Comparison of ENCODE assay signal across 1 cellular context in the genomic region with DNA sequence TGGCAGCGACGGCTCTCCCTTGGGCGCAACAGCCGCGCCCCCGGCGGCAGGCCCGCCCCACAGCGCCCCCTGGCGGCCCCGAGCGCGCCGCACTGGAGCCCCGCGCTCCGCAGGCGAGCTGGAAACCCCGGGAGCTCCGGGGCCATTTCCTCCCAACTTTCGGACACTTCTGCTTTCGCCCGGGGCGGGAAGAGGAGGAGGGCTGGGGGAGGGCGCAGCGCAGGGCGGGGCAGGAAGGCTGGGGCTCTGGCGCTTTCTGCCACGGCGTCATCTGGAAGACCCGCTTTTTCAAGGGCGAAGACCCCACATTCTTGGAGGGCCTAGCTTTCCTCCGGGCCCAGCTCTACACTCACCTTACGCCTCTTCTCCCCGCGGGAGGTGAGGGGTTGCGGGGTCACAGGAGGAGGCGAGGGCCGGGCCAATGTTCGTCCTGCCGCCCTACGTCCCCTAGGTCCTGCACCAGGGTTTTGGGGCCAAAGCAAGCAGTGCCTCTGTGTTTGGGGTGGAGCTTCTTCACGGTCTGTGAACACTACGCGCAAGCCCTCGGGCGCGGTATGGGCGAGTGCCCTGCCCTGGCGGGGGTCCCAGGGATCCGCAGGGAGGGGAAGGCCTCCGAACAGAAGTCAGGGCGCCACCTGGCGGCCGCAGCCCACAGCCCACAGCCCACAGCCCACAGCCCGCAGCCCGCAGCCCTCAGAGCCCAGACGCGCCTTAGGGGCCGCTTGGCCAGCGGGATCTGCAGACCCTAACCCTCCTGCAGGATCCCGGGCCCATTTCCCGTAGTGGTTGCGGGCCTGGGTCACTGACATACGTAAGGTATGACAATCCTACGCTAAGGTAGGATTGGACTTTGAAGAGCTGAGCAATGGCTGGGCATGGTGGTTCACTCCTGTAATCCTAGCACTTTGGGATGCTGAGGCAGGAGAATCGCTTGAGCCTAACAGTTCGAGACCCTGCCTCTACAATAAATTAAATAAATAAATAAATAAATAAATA.
TF ChIP-seq lines count a peak whose summit lies in the region.

No MANE protein-coding gene starts in this region.

TF ChIP-seq in HepG2, 621 proteins besides CTCF, POLR2A, EP300 and RAD21 (continued from another document and continues in another):
- TF ChIP-seq ZNF772 (CRISPR knock-in tag; IDR thresholded peaks at IDR 0.05): no peak; the same call in 1 of the 2 replicates
- no peak for TF ChIP-seq ATAD3A (CRISPR knock-in tag; IDR thresholded peaks at IDR 0.05)
- peak; percentile 44; the same call in 1 of the 2 replicates for TF ChIP-seq BCL6 (CRISPR knock-in tag; IDR thresholded peaks at IDR 0.05)
- TF ChIP-seq HOXA5 (CRISPR knock-in tag; IDR thresholded peaks at IDR 0.05): peak; percentile 35; the same call in 1 of the 2 replicates
- TF ChIP-seq HOXA7 (CRISPR knock-in tag; IDR thresholded peaks at IDR 0.05): no peak
- TF ChIP-seq GATAD2A (CRISPR knock-in tag; IDR thresholded peaks at IDR 0.05): peak; percentile 47; the same call in 1 of the 2 replicates
- TF ChIP-seq KDM5A (IDR thresholded peaks at IDR 0.05; ENCODE audit: borderline replicate concordance, low read length): peak; percentile 54; the same call in 1 of the 2 replicates
- peak; percentile 32; the same call in 1 of the 2 replicates for TF ChIP-seq TAF1 (CRISPR knock-in tag; IDR thresholded peaks at IDR 0.05)
- TF ChIP-seq, protein P1, sequence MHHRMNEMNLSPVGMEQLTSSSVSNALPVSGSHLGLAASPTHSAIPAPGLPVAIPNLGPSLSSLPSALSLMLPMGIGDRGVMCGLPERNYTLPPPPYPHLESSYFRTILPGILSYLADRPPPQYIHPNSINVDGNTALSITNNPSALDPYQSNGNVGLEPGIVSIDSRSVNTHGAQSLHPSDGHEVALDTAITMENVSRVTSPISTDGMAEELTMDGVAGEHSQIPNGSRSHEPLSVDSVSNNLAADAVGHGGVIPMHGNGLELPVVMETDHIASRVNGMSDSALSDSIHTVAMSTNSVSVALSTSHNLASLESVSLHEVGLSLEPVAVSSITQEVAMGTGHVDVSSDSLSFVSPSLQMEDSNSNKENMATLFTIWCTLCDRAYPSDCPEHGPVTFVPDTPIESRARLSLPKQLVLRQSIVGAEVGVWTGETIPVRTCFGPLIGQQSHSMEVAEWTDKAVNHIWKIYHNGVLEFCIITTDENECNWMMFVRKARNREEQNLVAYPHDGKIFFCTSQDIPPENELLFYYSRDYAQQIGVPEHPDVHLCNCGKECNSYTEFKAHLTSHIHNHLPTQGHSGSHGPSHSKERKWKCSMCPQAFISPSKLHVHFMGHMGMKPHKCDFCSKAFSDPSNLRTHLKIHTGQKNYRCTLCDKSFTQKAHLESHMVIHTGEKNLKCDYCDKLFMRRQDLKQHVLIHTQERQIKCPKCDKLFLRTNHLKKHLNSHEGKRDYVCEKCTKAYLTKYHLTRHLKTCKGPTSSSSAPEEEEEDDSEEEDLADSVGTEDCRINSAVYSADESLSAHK (CRISPR knock-in tag; IDR thresholded peaks at IDR 0.05; ENCODE audit: borderline replicate concordance): no peak
- TF ChIP-seq, protein P2, sequence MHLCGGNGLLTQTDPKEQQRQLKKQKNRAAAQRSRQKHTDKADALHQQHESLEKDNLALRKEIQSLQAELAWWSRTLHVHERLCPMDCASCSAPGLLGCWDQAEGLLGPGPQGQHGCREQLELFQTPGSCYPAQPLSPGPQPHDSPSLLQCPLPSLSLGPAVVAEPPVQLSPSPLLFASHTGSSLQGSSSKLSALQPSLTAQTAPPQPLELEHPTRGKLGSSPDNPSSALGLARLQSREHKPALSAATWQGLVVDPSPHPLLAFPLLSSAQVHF (CRISPR knock-in tag; IDR thresholded peaks at IDR 0.05): 0 out of 2 replicates have a peak, but pooled peaks have one; percentile 25
- TF ChIP-seq, protein P3, sequence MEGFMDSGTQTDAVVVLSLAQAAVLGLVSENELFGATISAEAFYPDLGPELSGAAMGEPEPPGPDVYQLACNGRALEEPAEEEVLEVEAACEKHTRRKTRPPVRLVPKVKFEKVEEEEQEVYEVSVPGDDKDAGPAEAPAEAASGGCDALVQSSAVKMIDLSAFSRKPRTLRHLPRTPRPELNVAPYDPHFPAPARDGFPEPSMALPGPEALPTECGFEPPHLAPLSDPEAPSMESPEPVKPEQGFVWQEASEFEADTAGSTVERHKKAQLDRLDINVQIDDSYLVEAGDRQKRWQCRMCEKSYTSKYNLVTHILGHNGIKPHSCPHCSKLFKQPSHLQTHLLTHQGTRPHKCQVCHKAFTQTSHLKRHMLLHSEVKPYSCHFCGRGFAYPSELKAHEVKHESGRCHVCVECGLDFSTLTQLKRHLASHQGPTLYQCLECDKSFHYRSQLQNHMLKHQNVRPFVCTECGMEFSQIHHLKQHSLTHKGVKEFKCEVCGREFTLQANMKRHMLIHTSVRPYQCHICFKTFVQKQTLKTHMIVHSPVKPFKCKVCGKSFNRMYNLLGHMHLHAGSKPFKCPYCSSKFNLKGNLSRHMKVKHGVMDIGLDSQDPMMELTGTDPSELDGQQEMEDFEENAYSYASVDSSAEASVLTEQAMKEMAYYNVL (CRISPR knock-in tag; IDR thresholded peaks at IDR 0.05; ENCODE audit: borderline replicate concordance): peak; percentile 21; the same call in 1 of the 2 replicates
- peak; percentile 42 for TF ChIP-seq SAP130 (CRISPR knock-in tag; IDR thresholded peaks at IDR 0.05; ENCODE audit: low read depth)
- TF ChIP-seq, protein P4, sequence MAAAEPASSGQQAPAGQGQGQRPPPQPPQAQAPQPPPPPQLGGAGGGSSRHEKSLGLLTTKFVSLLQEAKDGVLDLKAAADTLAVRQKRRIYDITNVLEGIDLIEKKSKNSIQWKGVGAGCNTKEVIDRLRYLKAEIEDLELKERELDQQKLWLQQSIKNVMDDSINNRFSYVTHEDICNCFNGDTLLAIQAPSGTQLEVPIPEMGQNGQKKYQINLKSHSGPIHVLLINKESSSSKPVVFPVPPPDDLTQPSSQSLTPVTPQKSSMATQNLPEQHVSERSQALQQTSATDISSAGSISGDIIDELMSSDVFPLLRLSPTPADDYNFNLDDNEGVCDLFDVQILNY (CRISPR knock-in tag; conservative IDR thresholded peaks at IDR 0.05): no peak
- TF ChIP-seq SP2 (CRISPR knock-in tag; IDR thresholded peaks at IDR 0.05): 0 out of 2 replicates have a peak, but pooled peaks have one; percentile 36
- TF ChIP-seq HOXA3 (CRISPR knock-in tag; IDR thresholded peaks at IDR 0.05): peak; percentile 62; the same call in 1 of the 2 replicates
- no peak for TF ChIP-seq ELF4 (CRISPR knock-in tag; IDR thresholded peaks at IDR 0.05; ENCODE audit: borderline replicate concordance)
- no peak for TF ChIP-seq GLI4 (CRISPR knock-in tag; IDR thresholded peaks at IDR 0.05; ENCODE audit: borderline replicate concordance)
- peak; percentile 18; the same call in 1 of the 2 replicates for TF ChIP-seq RXRB (CRISPR knock-in tag; IDR thresholded peaks at IDR 0.05; ENCODE audit: borderline replicate concordance)
- TF ChIP-seq, protein P5, sequence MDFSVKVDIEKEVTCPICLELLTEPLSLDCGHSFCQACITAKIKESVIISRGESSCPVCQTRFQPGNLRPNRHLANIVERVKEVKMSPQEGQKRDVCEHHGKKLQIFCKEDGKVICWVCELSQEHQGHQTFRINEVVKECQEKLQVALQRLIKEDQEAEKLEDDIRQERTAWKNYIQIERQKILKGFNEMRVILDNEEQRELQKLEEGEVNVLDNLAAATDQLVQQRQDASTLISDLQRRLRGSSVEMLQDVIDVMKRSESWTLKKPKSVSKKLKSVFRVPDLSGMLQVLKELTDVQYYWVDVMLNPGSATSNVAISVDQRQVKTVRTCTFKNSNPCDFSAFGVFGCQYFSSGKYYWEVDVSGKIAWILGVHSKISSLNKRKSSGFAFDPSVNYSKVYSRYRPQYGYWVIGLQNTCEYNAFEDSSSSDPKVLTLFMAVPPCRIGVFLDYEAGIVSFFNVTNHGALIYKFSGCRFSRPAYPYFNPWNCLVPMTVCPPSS (IDR thresholded peaks at IDR 0.05): no peak
- no peak for TF ChIP-seq ZNF550 (CRISPR knock-in tag; IDR thresholded peaks at IDR 0.05; ENCODE audit: borderline replicate concordance)
- TF ChIP-seq, protein P6, sequence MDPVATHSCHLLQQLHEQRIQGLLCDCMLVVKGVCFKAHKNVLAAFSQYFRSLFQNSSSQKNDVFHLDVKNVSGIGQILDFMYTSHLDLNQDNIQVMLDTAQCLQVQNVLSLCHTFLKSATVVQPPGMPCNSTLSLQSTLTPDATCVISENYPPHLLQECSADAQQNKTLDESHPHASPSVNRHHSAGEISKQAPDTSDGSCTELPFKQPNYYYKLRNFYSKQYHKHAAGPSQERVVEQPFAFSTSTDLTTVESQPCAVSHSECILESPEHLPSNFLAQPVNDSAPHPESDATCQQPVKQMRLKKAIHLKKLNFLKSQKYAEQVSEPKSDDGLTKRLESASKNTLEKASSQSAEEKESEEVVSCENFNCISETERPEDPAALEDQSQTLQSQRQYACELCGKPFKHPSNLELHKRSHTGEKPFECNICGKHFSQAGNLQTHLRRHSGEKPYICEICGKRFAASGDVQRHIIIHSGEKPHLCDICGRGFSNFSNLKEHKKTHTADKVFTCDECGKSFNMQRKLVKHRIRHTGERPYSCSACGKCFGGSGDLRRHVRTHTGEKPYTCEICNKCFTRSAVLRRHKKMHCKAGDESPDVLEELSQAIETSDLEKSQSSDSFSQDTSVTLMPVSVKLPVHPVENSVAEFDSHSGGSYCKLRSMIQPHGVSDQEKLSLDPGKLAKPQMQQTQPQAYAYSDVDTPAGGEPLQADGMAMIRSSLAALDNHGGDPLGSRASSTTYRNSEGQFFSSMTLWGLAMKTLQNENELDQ (CRISPR knock-in tag; IDR thresholded peaks at IDR 0.05; ENCODE audit: borderline replicate concordance): no peak
- TF ChIP-seq, protein P7, sequence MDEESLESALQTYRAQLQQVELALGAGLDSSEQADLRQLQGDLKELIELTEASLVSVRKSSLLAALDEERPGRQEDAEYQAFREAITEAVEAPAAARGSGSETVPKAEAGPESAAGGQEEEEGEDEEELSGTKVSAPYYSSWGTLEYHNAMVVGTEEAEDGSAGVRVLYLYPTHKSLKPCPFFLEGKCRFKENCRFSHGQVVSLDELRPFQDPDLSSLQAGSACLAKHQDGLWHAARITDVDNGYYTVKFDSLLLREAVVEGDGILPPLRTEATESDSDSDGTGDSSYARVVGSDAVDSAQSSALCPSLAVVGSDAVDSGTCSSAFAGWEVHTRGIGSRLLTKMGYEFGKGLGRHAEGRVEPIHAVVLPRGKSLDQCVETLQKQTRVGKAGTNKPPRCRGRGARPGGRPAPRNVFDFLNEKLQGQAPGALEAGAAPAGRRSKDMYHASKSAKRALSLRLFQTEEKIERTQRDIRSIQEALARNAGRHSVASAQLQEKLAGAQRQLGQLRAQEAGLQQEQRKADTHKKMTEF (CRISPR knock-in tag; IDR thresholded peaks at IDR 0.05): peak; percentile 40; the same call in 1 of the 2 replicates
- peak; percentile 49; the same call in 1 of the 2 replicates for TF ChIP-seq KMT2A (CRISPR knock-in tag; IDR thresholded peaks at IDR 0.05)
- peak; percentile 48; the same call in 1 of the 2 replicates for TF ChIP-seq RXRA (CRISPR knock-in tag; IDR thresholded peaks at IDR 0.05)
- TF ChIP-seq TBX2 (CRISPR knock-in tag; IDR thresholded peaks at IDR 0.05; ENCODE audit: borderline replicate concordance): peak; percentile 34; the same call in 1 of the 2 replicates
- peak; percentile 90 for TF ChIP-seq STAG1 (CRISPR knock-in tag; IDR thresholded peaks at IDR 0.05)
- TF ChIP-seq ZNF446 (CRISPR knock-in tag; IDR thresholded peaks at IDR 0.05): peak; percentile 56
- 0 out of 2 replicates have a peak, but pooled peaks have one; percentile 41 for TF ChIP-seq ZBTB3 (CRISPR knock-in tag; IDR thresholded peaks at IDR 0.05; ENCODE audit: borderline replicate concordance, low read depth)
- TF ChIP-seq ZNF274 (CRISPR knock-in tag; IDR thresholded peaks at IDR 0.05): no peak
- TF ChIP-seq CENPT (CRISPR knock-in tag; IDR thresholded peaks at IDR 0.05; ENCODE audit: low read depth): no peak
- TF ChIP-seq ZFP82 (CRISPR knock-in tag; IDR thresholded peaks at IDR 0.05; ENCODE audit: borderline replicate concordance): no peak
- TF ChIP-seq, protein P8, sequence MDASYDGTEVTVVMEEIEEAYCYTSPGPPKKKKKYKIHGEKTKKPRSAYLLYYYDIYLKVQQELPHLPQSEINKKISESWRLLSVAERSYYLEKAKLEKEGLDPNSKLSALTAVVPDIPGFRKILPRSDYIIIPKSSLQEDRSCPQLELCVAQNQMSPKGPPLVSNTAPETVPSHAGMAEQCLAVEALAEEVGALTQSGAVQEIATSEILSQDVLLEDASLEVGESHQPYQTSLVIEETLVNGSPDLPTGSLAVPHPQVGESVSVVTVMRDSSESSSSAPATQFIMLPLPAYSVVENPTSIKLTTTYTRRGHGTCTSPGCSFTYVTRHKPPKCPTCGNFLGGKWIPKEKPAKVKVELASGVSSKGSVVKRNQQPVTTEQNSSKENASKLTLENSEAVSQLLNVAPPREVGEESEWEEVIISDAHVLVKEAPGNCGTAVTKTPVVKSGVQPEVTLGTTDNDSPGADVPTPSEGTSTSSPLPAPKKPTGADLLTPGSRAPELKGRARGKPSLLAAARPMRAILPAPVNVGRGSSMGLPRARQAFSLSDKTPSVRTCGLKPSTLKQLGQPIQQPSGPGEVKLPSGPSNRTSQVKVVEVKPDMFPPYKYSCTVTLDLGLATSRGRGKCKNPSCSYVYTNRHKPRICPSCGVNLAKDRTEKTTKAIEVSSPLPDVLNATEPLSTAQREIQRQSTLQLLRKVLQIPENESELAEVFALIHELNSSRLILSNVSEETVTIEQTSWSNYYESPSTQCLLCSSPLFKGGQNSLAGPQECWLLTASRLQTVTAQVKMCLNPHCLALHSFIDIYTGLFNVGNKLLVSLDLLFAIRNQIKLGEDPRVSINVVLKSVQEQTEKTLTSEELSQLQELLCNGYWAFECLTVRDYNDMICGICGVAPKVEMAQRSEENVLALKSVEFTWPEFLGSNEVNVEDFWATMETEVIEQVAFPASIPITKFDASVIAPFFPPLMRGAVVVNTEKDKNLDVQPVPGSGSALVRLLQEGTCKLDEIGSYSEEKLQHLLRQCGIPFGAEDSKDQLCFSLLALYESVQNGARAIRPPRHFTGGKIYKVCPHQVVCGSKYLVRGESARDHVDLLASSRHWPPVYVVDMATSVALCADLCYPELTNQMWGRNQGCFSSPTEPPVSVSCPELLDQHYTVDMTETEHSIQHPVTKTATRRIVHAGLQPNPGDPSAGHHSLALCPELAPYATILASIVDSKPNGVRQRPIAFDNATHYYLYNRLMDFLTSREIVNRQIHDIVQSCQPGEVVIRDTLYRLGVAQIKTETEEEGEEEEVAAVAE (CRISPR knock-in tag; IDR thresholded peaks at IDR 0.05; ENCODE audit: borderline replicate concordance): no peak
- TF ChIP-seq ZNF570 (CRISPR knock-in tag; IDR thresholded peaks at IDR 0.05; ENCODE audit: borderline replicate concordance): no peak
- no peak for TF ChIP-seq ZNF20 (CRISPR knock-in tag; IDR thresholded peaks at IDR 0.05)
- TF ChIP-seq KLF11 (CRISPR knock-in tag; IDR thresholded peaks at IDR 0.05): no peak
- no peak for TF ChIP-seq ZFP36 (IDR thresholded peaks at IDR 0.05; ENCODE audit: borderline replicate concordance, low read depth, low read length, partially characterized antibody)
- no peak for TF ChIP-seq NR3C1 (CRISPR knock-in tag; IDR thresholded peaks at IDR 0.05)
- no peak for TF ChIP-seq ZNF44 (CRISPR knock-in tag; IDR thresholded peaks at IDR 0.05)
- no peak for TF ChIP-seq ZNF75D (CRISPR knock-in tag; IDR thresholded peaks at IDR 0.05; ENCODE audit: borderline replicate concordance)
- TF ChIP-seq SIX1 (CRISPR knock-in tag; IDR thresholded peaks at IDR 0.05; ENCODE audit: borderline replicate concordance): no peak
- no peak for TF ChIP-seq ZNF510 (CRISPR knock-in tag; IDR thresholded peaks at IDR 0.05; ENCODE audit: low read depth)
- 0 out of 2 replicates have a peak, but pooled peaks have one; percentile 17 for TF ChIP-seq ZNF713 (CRISPR knock-in tag; IDR thresholded peaks at IDR 0.05)
